ENCODE assay signal across 23 cellular contexts in the genomic region with DNA sequence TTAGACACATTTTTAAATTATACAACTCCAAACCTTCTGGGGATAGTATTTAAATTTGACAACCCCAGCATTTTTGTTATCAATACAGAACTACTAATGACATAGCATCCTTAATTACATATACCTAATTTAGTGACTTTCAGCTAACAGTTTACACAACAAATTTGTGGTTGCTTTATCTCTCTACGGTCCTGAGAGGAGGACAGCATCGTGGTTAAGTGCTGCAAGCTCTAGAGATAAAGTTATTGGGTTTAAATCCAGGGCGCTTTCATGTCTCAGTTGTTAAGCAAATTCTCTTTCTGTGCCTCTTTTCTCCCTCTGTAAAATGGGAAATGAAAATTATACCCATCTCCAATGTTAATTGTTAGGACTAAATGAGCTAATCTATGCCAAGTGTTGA.
DNase-seq lines count a peak whose midpoint lies in the region; ATAC-seq, FAIRE-seq and TF ChIP-seq lines count a peak whose summit lies in the region.
"Had no signal": no experiment of that assay in that cellular context is flagged by ENCODE, and none has a peak within 500 bp of the region (broad histone marks: within the 10 kb centered on the region; RNA-seq: fewer than 3 reads in every experiment).

No MANE protein-coding gene starts in this region.

- in situ Hi-C loops in K562 (cut with MboI) = no loop called here

- no TSS peak for BruUV-seq in K562 (replicated peaks; lab: Mats Ljungman, UMichigan)

- WGBS in SK-N-SH (ENCODE audit: low lambda C conversion rate) = 33% methylated on average over 3 of the region's 3 CpGs
- 3% methylated on average over 3 of the region's 3 CpGs for WGBS in K562 (ENCODE audit: insufficient coverage, low coverage, missing lambda C conversion rate)

- no peak for TF ChIP-seq POLR2A in K562 (conservative IDR thresholded peaks at IDR 0.05)

- peaks cover 4% of the 10 kb centered on the region for H3K9me3 Mint-ChIP-seq in type B pancreatic cell

- FAIRE-seq in K562 (lab: Jason Lieb, UNC) = no peak
- FAIRE-seq: HepG2 had no signal

- H3K36me3 ChIP-seq in SK-N-SH (replicated peaks in 1 of 2; ENCODE audit: control insufficient read depth in 1 of 2, insufficient read depth in 2 of 2, low read length in 1 of 2) = no peaks in the 10 kb centered on the region
- H3K36me3 ChIP-seq in K562 (ENCODE audit: control insufficient read depth, insufficient read depth, low read length) = no peaks in the 10 kb centered on the region
- H3K36me3 ChIP-seq: HAP-1, Peyer's patch had no signal

- no peak overlapping the region for H3K27ac Mint-ChIP-seq in type B pancreatic cell

- peaks cover 8% of the 10 kb centered on the region for H3K4me1 Mint-ChIP-seq in type B pancreatic cell (ENCODE audit: unreplicated experiment)

- H3F3A ChIP-seq in SK-N-SH (replicated peaks; ENCODE audit: insufficient read depth) = peaks cover 11% of the 10 kb centered on the region

- H3K9me3 ChIP-seq in SK-N-SH (no peaks in the 10 kb centered on the region), K562 (replicated peaks; ENCODE audit: control insufficient read depth, insufficient read depth, low read depth, low read length) (no peaks in the 10 kb centered on the region)
- H3K9me3 ChIP-seq: HAP-1, Peyer's patch had no signal

- ATAC-seq in SK-N-SH treated with all-trans-retinoic acid at 6 μM for 48 hours (no peak), K562 (no peak), Right ventricle myocardium superior (ENCODE audit: poor library complexity) (no peak)
- ATAC-seq: HepG2 had no signal

- TF ChIP-seq CTCF in SK-N-SH (IDR thresholded peaks at IDR 0.05) (no peak), K562 (IDR thresholded peaks at IDR 0.05 in 2 of 3, conservative IDR thresholded peaks at IDR 0.05 in 1 of 3; ENCODE audit: insufficient read depth in 2 of 3, low read depth in 1 of 3, low read length in 3 of 3) (no peak), type B pancreatic cell (conservative IDR thresholded peaks at IDR 0.05) (no peak)

- H3K27me3 Mint-ChIP-seq in type B pancreatic cell = no peaks in the 10 kb centered on the region

- no peaks in the 10 kb centered on the region for H3K9me2 ChIP-seq in SK-N-SH

- peak overlapping the region; percentile 15; the same call in 1 of the 2 replicates for H3K4me2 ChIP-seq in SK-N-SH
- H3K4me2 ChIP-seq in K562 (ENCODE audit: insufficient read depth, low read length) = no peak overlapping the region

- CTCF ChIA-PET in SK-N-SH (lab: Yijun Ruan, JAX) = no interaction called here
- CTCF ChIA-PET in K562 (lab: Yijun Ruan, JAX; ENCODE audit: low intra/inter-chr PET ratio) = no interaction called here

- H3K4me3 Mint-ChIP-seq in type B pancreatic cell = no peak overlapping the region

- H3K27ac ChIP-seq in SK-N-SH (ENCODE audit: low read depth in 2 of 2, low read length in 1 of 2) (peak overlapping the region in 1 of 2 experiments; percentile 50; a peak in 2 of 4 replicates), K562 (ENCODE audit: extremely low read depth, low read depth, low read length) (no peak overlapping the region)
- H3K27ac ChIP-seq: C4-2B, GM23248, HL-60, Peyer's patch had no signal

- peaks cover 3% of the 10 kb centered on the region for H3K36me3 Mint-ChIP-seq in type B pancreatic cell

- POLR2A ChIA-PET in SK-N-SH (lab: Yijun Ruan, JAX) (no interaction called here), K562 (lab: Yijun Ruan, JAX) (interaction anchor here (1.6 kb wide), 1 partner anchor 9 kb away, joined by 4 read pairs; no protein-coding TSS in a partner anchor)

- H3K9me1 ChIP-seq in K562 (ENCODE audit: control insufficient read depth, insufficient read depth, low read length) = no peaks in the 10 kb centered on the region

- peaks cover 0 to 10% of the 10 kb centered on the region in 2 experiments; a peak in 2 of 4 replicates for H3K4me1 ChIP-seq in SK-N-SH (ENCODE audit: control insufficient read depth in 1 of 2, insufficient read depth in 2 of 2, low read depth in 1 of 2, low read length in 1 of 2)
- no peaks in the 10 kb centered on the region; a peak in 1 of 5 replicates for H3K4me1 ChIP-seq in K562 (replicated peaks in 1 of 2; ENCODE audit: control insufficient read depth in 2 of 2, insufficient read depth in 2 of 2, low read length in 2 of 2)
- H3K4me1 ChIP-seq: HAP-1, Peyer's patch had no signal

- no peak for TF ChIP-seq EP300 in SK-N-SH (IDR thresholded peaks at IDR 0.05; ENCODE audit: borderline replicate concordance in 1 of 2, low read depth in 1 of 2, low read length in 1 of 2)
- no peak for TF ChIP-seq EP300 in K562 (IDR thresholded peaks at IDR 0.05; ENCODE audit: low read length)

- H3K9ac ChIP-seq in SK-N-SH (no peak overlapping the region), K562 (ENCODE audit: insufficient read depth in 1 of 2, low read depth in 2 of 2, low read length in 2 of 2) (no peak overlapping the region)
- H3K9ac ChIP-seq: GM23248 had no signal

- no peak overlapping the region for H3K4me3 ChIP-seq in SK-N-SH (ENCODE audit: low read depth in 2 of 2, low read length in 1 of 2)
- H3K4me3 ChIP-seq in K562 = no peak overlapping the region
- H3K4me3 ChIP-seq: HAP-1, Peyer's patch had no signal

- H4K20me1 ChIP-seq in SK-N-SH (ENCODE audit: insufficient read depth) (no peaks in the 10 kb centered on the region), K562 (replicated peaks; ENCODE audit: control insufficient read depth, insufficient read depth, low read length) (no peaks in the 10 kb centered on the region)

- no peak for TF ChIP-seq RAD21 in SK-N-SH (IDR thresholded peaks at IDR 0.05; ENCODE audit: low read length)
- no peak for TF ChIP-seq RAD21 in K562 (CRISPR knock-in tag; conservative IDR thresholded peaks at IDR 0.05 in 1 of 2, IDR thresholded peaks at IDR 0.05 in 1 of 2)

- intact Hi-C loops in K562 (cut with micrococcal nuclease) = no loop called here
- intact Hi-C loops in Right ventricle myocardium superior (cut with DNase I) = no loop called here

- no peaks in the 10 kb centered on the region for H3K79me2 ChIP-seq in SK-N-SH (ENCODE audit: insufficient read depth)
- no peaks in the 10 kb centered on the region for H3K79me2 ChIP-seq in K562 (ENCODE audit: control insufficient read depth, insufficient read depth, low read length)

- no peak overlapping the region for H2AFZ ChIP-seq in SK-N-SH (ENCODE audit: low read depth)
- H2AFZ ChIP-seq in K562 (ENCODE audit: low read depth, low read length) = no peak overlapping the region
- H2AFZ ChIP-seq: GM23248 had no signal

- H3K27me3 ChIP-seq in SK-N-SH (ENCODE audit: insufficient read depth) (no peaks in the 10 kb centered on the region), K562 (ENCODE audit: control insufficient read depth in 2 of 2, insufficient read depth in 2 of 2, low read length in 2 of 2) (no peaks in the 10 kb centered on the region)
- H3K27me3 ChIP-seq: Peyer's patch had no signal

- DNase-seq in SK-N-SH (no peak), OCI-M1 (lab: John Stamatoyannopoulos, UW) (peak; percentile 79), K562 (ENCODE audit: extremely low read depth in 1 of 4, low spot score in 3 of 4) (no peak), Right ventricle myocardium superior (no peak), NCI-H1092 treated with DMSO at 0.1 percent for 48 hours (lab: John Stamatoyannopoulos, UW) (no peak), type B pancreatic cell (ENCODE audit: extremely low spot score, unreplicated experiment) (no peak)
- DNase-seq in activated T-cell treated with anti-CD3 and anti-CD28 coated beads, Interleukin-2, amount 50 U/mL, for 48 hours = no peak
- DNase-seq: 8988T, GDM1, KG1, NCI-H1436, NCI-H1930, NCI-H2227 treated with DMSO at 0.1 percent for 48 hours, NCI-H510A treated with DMSO at 0.1 percent for 48 hours, NCI-H748 treated with DMSO at 0.1 percent for 48 hours, Peyer's patch, T-helper 2 cell had no signal

TF ChIP-seq in SK-N-SH, 30 proteins besides CTCF, POLR2A, EP300 and RAD21 (continues in another document):
- no peak for TF ChIP-seq YY1 (IDR thresholded peaks at IDR 0.05; ENCODE audit: low read depth)
- TF ChIP-seq MEF2A (IDR thresholded peaks at IDR 0.05; ENCODE audit: borderline replicate concordance, low read depth) = no peak
- no peak for TF ChIP-seq TEAD4 (IDR thresholded peaks at IDR 0.05; ENCODE audit: borderline replicate concordance, insufficient read depth)
- TF ChIP-seq FOXM1 (IDR thresholded peaks at IDR 0.05; ENCODE audit: low read depth) = no peak
- no peak for TF ChIP-seq POLR2AphosphoS5 (IDR thresholded peaks at IDR 0.05; ENCODE audit: low read depth, low read length)
- TF ChIP-seq, protein P1, sequence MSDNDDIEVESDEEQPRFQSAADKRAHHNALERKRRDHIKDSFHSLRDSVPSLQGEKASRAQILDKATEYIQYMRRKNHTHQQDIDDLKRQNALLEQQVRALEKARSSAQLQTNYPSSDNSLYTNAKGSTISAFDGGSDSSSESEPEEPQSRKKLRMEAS (IDR thresholded peaks at IDR 0.05; ENCODE audit: low read depth) = no peak
- TF ChIP-seq CHD2 (IDR thresholded peaks at IDR 0.05; ENCODE audit: low read length, partially characterized antibody) = no peak

TF ChIP-seq in SK-N-SH treated with all-trans-retinoic acid at 6 μM for 48 hours, 23 proteins besides CTCF, POLR2A, EP300 and RAD21 (continues in another document):
- TF ChIP-seq, protein P2, sequence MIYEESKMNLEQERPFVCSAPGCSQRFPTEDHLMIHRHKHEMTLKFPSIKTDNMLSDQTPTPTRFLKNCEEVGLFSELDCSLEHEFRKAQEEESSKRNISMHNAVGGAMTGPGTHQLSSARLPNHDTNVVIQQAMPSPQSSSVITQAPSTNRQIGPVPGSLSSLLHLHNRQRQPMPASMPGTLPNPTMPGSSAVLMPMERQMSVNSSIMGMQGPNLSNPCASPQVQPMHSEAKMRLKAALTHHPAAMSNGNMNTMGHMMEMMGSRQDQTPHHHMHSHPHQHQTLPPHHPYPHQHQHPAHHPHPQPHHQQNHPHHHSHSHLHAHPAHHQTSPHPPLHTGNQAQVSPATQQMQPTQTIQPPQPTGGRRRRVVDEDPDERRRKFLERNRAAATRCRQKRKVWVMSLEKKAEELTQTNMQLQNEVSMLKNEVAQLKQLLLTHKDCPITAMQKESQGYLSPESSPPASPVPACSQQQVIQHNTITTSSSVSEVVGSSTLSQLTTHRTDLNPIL (CRISPR knock-in tag; IDR thresholded peaks at IDR 0.05; ENCODE audit: low read depth) = no peak
- no peak for TF ChIP-seq CSDC2 (CRISPR knock-in tag; IDR thresholded peaks at IDR 0.05)
- TF ChIP-seq OSR1 (CRISPR knock-in tag; IDR thresholded peaks at IDR 0.05) = no peak

TF ChIP-seq in K562, 482 proteins besides CTCF, POLR2A, EP300 and RAD21 (continues in another document):
- TF ChIP-seq, protein P3, sequence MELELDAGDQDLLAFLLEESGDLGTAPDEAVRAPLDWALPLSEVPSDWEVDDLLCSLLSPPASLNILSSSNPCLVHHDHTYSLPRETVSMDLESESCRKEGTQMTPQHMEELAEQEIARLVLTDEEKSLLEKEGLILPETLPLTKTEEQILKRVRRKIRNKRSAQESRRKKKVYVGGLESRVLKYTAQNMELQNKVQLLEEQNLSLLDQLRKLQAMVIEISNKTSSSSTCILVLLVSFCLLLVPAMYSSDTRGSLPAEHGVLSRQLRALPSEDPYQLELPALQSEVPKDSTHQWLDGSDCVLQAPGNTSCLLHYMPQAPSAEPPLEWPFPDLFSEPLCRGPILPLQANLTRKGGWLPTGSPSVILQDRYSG (tag; conservative IDR thresholded peaks at IDR 0.05; ENCODE audit: low read depth) = no peak
